Comparison of ENCODE assay signal across 9 cellular contexts in genomic region chr7:43569424-43569823, GRCh38.
A peak's percentile ranks its signal among the peaks of the same experiment; 100 is the strongest.
DNase-seq lines count a peak whose midpoint lies in the region; ATAC-seq and TF ChIP-seq lines count a peak whose summit lies in the region.
"Had no signal": no experiment of that assay in that cellular context is flagged by ENCODE, and none has a peak within 500 bp of the region (broad histone marks: within the 10 kb centered on the region; RNA-seq: fewer than 3 reads in every experiment).

No MANE protein-coding gene starts in this region.

- no peaks in the 10 kb centered on the region for H3K36me3 ChIP-seq in brain microvascular endothelial cell (replicated peaks)

- no peak for TF ChIP-seq CTCF in brain microvascular endothelial cell (IDR thresholded peaks at IDR 0.05; ENCODE audit: low read depth, low read length, missing control alignments)

- no peaks in the 10 kb centered on the region for H3K27me3 ChIP-seq in brain microvascular endothelial cell (replicated peaks)

- ATAC-seq in GM19372 (IDR thresholded peaks at IDR 0.05; ENCODE audit: low read depth, unreplicated experiment) (peak; percentile 83), HG03196 (IDR thresholded peaks at IDR 0.05; ENCODE audit: unreplicated experiment) (peak; percentile 66)
- ATAC-seq in effector memory CD8-positive, alpha-beta T cell (replicated peaks), result no peak

- in situ Hi-C loops in ACHN (cut with HindIII; ENCODE audit: low pct_ligation_motif_present, low pct_unique_long_range_greater_than_20kb, low sequenced_read_pairs) (no loop called here), brain microvascular endothelial cell (cut with HindIII; ENCODE audit: low pct_ligation_motif_present, low sequenced_read_pairs) (no loop called here)

- peaks cover 7 to 12% of the 10 kb centered on the region in 2 donors for H3K27me3 Mint-ChIP-seq in effector memory CD8-positive, alpha-beta T cell

- peak overlapping the region; percentile 98 for H3K27ac ChIP-seq in brain microvascular endothelial cell

- H3K9me3 Mint-ChIP-seq in effector memory CD8-positive, alpha-beta T cell, result no peaks in the 10 kb centered on the region

- H3K27ac Mint-ChIP-seq in effector memory CD8-positive, alpha-beta T cell, result no peak overlapping the region
- H3K27ac Mint-ChIP-seq: CD4-positive, CD25-positive, alpha-beta regulatory T cell had no signal

- no peak overlapping the region for H3K4me3 ChIP-seq in brain microvascular endothelial cell (ENCODE audit: low read depth, low read length)

- no peak overlapping the region for H3K4me3 Mint-ChIP-seq in effector memory CD8-positive, alpha-beta T cell
- H3K4me3 Mint-ChIP-seq: CD4-positive, CD25-positive, alpha-beta regulatory T cell had no signal

- H3K4me1 Mint-ChIP-seq in effector memory CD8-positive, alpha-beta T cell (ENCODE audit: low read depth in 2 of 2), result peaks cover 0 to 1% of the 10 kb centered on the region in 2 donors

- H3K36me3 Mint-ChIP-seq in effector memory CD8-positive, alpha-beta T cell (ENCODE audit: insufficient read depth), result no peaks in the 10 kb centered on the region
- H3K36me3 Mint-ChIP-seq: CD4-positive, CD25-positive, alpha-beta regulatory T cell had no signal

- peak; percentile 63 for DNase-seq in ACHN
- DNase-seq in brain microvascular endothelial cell, result peak; percentile 96
- DNase-seq in effector memory CD8-positive, alpha-beta T cell, result no peak
- DNase-seq in activated CD4-positive, CD25-positive, alpha-beta regulatory T cell (lab: John Stamatoyannopoulos, UW), result no peak
- DNase-seq in SW 1271 (lab: John Stamatoyannopoulos, UW), result no peak
- no peak for DNase-seq in NCI-H2029 treated with DMSO at 0.1 percent for 48 hours (lab: John Stamatoyannopoulos, UW)
- DNase-seq: CD4-positive, CD25-positive, alpha-beta regulatory T cell had no signal

Comparison
In these comparisons a context has a peak if more than half of its experiments do, and no peak if none do; other contexts are left out.
1. DNase-seq: peak in ACHN (single experiment) and brain microvascular endothelial cell (single experiment); none in effector memory CD8-positive, alpha-beta T cell (0 of 3), activated CD4-positive, CD25-positive, alpha-beta regulatory T cell (0 of 4), SW 1271 (0 of 2) and NCI-H2029 treated with DMSO at 0.1 percent for 48 hours (single experiment).